In genomic region chr6:37544530-37544929, GRCh38 we compare ENCODE assay signal across 15 cellular contexts.
"Had no signal": no experiment of that assay in that cellular context is flagged by ENCODE, and none has a peak within 500 bp of the region (broad histone marks: within the 10 kb centered on the region; RNA-seq: fewer than 3 reads in every experiment).

No MANE protein-coding gene starts in this region.

- H3K9me3 ChIP-seq: tibial artery had no signal

- H3K4me3 ChIP-seq: cardiac muscle cell, tibial artery had no signal

- DNase-seq: activated CD8-positive, alpha-beta memory T cell treated with anti-CD3 and anti-CD28 coated beads, Interleukin-2, amount 50 U/mL, for 48 hours; activated naive CD4-positive, alpha-beta T cell treated with Interleukin-2 at 50 U/mL for 16 hours; activated T-cell treated with anti-CD3 and anti-CD28 coated beads, Interleukin-2, amount 50 U/mL, for 4 hours; cortex of kidney; left colon; mesenchymal stem cell; stimulated activated CD4-positive, alpha-beta T cell treated with anti-CD3 and anti-CD28 coated beads, Interleukin-4, amount 100 ng/mL, for 1 hour; stimulated activated naive CD8-positive, alpha-beta T cell treated with anti-CD3 and anti-CD28 coated beads, Interleukin-15, amount 100 ng/mL, for 72 hours; T-helper 1 cell; T-helper 9 cell; tibial artery had no signal

- H3K4me3 Mint-ChIP-seq: activated T-cell treated with anti-CD3 and anti-CD28 coated beads, Interleukin-2, amount 50 U/mL, for 4 hours; stimulated activated naive CD8-positive, alpha-beta T cell treated with anti-CD3 and anti-CD28 coated beads, Interleukin-15, amount 100 ng/mL, for 72 hours had no signal

- H3K27ac Mint-ChIP-seq: activated T-helper 2 cell treated with anti-CD3 and anti-CD28 coated beads, Interferon-gamma antibody, Interleukin-2, Interleukin-4, amounts not matched to agents 10 μg/mL and 5 μg/mL and 100 μg/mL, durations not matched to agents 14 hours and 24 hours and 36 hours; progenitor cell of endocrine pancreas had no signal

- H3K27me3 Mint-ChIP-seq: stimulated activated naive CD8-positive, alpha-beta T cell treated with anti-CD3 and anti-CD28 coated beads, Interleukin-15, amount 100 ng/mL, for 72 hours had no signal

- H3K9me3 Mint-ChIP-seq: activated T-cell treated with anti-CD3 and anti-CD28 coated beads, Interleukin-2, amount 50 U/mL, for 4 hours; activated T-helper 2 cell treated with anti-CD3 and anti-CD28 coated beads, Interferon-gamma antibody, Interleukin-2, Interleukin-4, amounts not matched to agents 10 μg/mL and 5 μg/mL and 100 μg/mL, durations not matched to agents 14 hours and 24 hours and 36 hours; stimulated activated naive CD8-positive, alpha-beta T cell treated with anti-CD3 and anti-CD28 coated beads, Interleukin-15, amount 100 ng/mL, for 72 hours had no signal

- H3K27me3 ChIP-seq: cardiac muscle cell had no signal

- H3K27ac ChIP-seq: cardiac muscle cell, epithelial cell of prostate, tibial artery had no signal

- ATAC-seq: activated T-cell treated with anti-CD3 and anti-CD28 coated beads, Interleukin-2, amount 50 U/mL, for 4 hours; left colon; stimulated activated naive CD8-positive, alpha-beta T cell treated with anti-CD3 and anti-CD28 coated beads, Interleukin-15, amount 100 ng/mL, for 72 hours had no signal

- H3K36me3 ChIP-seq: cardiac muscle cell, tibial artery had no signal
